ENCODE assay signal across 2 cellular contexts in genomic region chr1:109721971-109722370, GRCh38.
TF ChIP-seq lines count a peak whose summit lies in the region.

No MANE protein-coding gene starts in this region.

TF ChIP-seq in IMR-90, 13 proteins besides CTCF, POLR2A, EP300 and RAD21:
- TF ChIP-seq RCOR1 (IDR thresholded peaks at IDR 0.05; ENCODE audit: insufficient replicate concordance, low read length) (no peak), MAZ (IDR thresholded peaks at IDR 0.05; ENCODE audit: borderline replicate concordance, low read depth, low read length) (no peak), ELK1 (IDR thresholded peaks at IDR 0.05; ENCODE audit: borderline replicate concordance, low read depth, low read length) (no peak), CHD1 (IDR thresholded peaks at IDR 0.05; ENCODE audit: low read depth, low read length) (no peak), MAFK (IDR thresholded peaks at IDR 0.05; ENCODE audit: low read depth, low read length) (no peak)

TF ChIP-seq in H1, 55 proteins besides CTCF, POLR2A, EP300 and RAD21:
- no peak for TF ChIP-seq CHD1 (IDR thresholded peaks at IDR 0.05; ENCODE audit: low read depth, low read length)
- no peak for TF ChIP-seq SUZ12 (IDR thresholded peaks at IDR 0.05; ENCODE audit: low read length)
- TF ChIP-seq CHD7 (IDR thresholded peaks at IDR 0.05; ENCODE audit: insufficient replicate concordance, low read length) = no peak
- no peak for TF ChIP-seq ATF2 (IDR thresholded peaks at IDR 0.05; ENCODE audit: low read length)
- TF ChIP-seq SP2 (IDR thresholded peaks at IDR 0.05; ENCODE audit: low read length) = no peak
- no peak for TF ChIP-seq FOSL1 (IDR thresholded peaks at IDR 0.05; ENCODE audit: insufficient read depth, low read depth, low read length)
- TF ChIP-seq MAFK (IDR thresholded peaks at IDR 0.05; ENCODE audit: low read depth, low read length) = no peak
- TF ChIP-seq RNF2 (IDR thresholded peaks at IDR 0.05; ENCODE audit: borderline replicate concordance, low read depth, low read length, missing control alignments, poor library complexity, severe bottlenecking) = no peak
- TF ChIP-seq KDM1A (IDR thresholded peaks at IDR 0.05; ENCODE audit: borderline replicate concordance, low read length) = peak; percentile 26; the same call in 1 of the 2 replicates
